Comparison of ENCODE assay signal across 20 cellular contexts in genomic region chrX:96982159-96982558, GRCh38.
"Had no signal": no experiment of that assay in that cellular context is flagged by ENCODE, and none has a peak within 500 bp of the region (broad histone marks: within the 10 kb centered on the region; RNA-seq: fewer than 3 reads in every experiment).

No MANE protein-coding gene starts in this region.

- H3K27me3 ChIP-seq: colonic mucosa, esophagus muscularis mucosa, hepatocyte, neutrophil, right lobe of liver, tibial artery, upper lobe of left lung, uterus had no signal

- H3K9me3 ChIP-seq: colonic mucosa, esophagus muscularis mucosa, mucosa of descending colon, neutrophil, right lobe of liver, tibial artery, upper lobe of left lung, uterus had no signal

- H3K79me2 ChIP-seq: hepatocyte had no signal

- H3K36me3 ChIP-seq: colonic mucosa, esophagus muscularis mucosa, right lobe of liver, tibial artery, upper lobe of left lung, uterus had no signal

- H3K27ac ChIP-seq: colonic mucosa, esophagus muscularis mucosa, hepatocyte, neutrophil, right lobe of liver, tibial artery, upper lobe of left lung, uterus had no signal

- H2AFZ ChIP-seq: hepatocyte had no signal

- H3K4me3 ChIP-seq: colonic mucosa, esophagus muscularis mucosa, hepatocyte, mucosa of descending colon, right lobe of liver, tibial artery, upper lobe of left lung, uterus had no signal

- H3K4me1 ChIP-seq: colonic mucosa, esophagus muscularis mucosa, right lobe of liver, tibial artery, upper lobe of left lung, uterus had no signal

- DNase-seq: cerebellar nuclear complex; colonic mucosa; effector CD4-positive, alpha-beta T cell; foreskin fibroblast; kidney; left cardiac atrium; mammary epithelial cell; mucosa of descending colon; naive thymus-derived CD8-positive, alpha-beta T cell; posterior cingulate gyrus; right lobe of liver; stimulated activated CD4-positive, alpha-beta T cell treated with anti-CD3 and anti-CD28 coated beads, Interleukin-4, amount 100 ng/mL, for 1 hour; stimulated activated CD8-positive, alpha-beta memory T cell treated with anti-CD3 and anti-CD28 coated beads, Interleukin-4, amount 100 ng/mL, for 48 hours; tibial artery; upper lobe of left lung; uterus had no signal

- H3K4me2 ChIP-seq: hepatocyte had no signal

- ATAC-seq: mucosa of descending colon; naive thymus-derived CD8-positive, alpha-beta T cell; right lobe of liver; stimulated activated effector memory CD8-positive, alpha-beta T cell treated with anti-CD3 and anti-CD28 coated beads, Interleukin-12 subunit alpha, Interleukin-12 subunit beta, amount 100 ng/mL, for 72 hours had no signal
